ENCODE assay signal across 21 cellular contexts in the genomic region with DNA sequence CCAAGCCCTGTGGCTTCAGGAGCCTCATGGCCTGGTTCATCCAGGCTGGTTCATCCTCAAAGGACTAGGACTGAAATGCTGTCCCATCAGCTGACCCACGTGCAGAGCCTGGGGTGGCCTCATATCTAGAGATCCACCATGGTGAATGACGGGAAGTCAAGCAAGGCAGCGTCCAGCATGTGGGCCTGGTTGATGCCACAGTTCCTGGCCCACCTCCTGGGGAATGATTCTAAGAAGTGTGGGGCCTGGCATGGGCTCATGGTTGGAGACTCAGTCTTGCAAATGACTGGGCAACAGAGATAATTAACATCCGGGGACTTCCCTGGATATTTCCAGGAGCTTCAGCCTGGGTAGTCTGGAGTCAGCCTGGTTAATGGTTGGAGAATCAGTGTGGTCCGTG.
"Had no signal": no experiment of that assay in that cellular context is flagged by ENCODE, and none has a peak within 500 bp of the region (broad histone marks: within the 10 kb centered on the region; RNA-seq: fewer than 3 reads in every experiment).

No MANE protein-coding gene starts in this region.

- H3K4me1 ChIP-seq: colonic mucosa, esophagus squamous epithelium, gastrocnemius medialis, heart right ventricle, left lung, lower lobe of right lung had no signal

- H3K36me3 ChIP-seq: colonic mucosa, esophagus squamous epithelium, gastrocnemius medialis, heart right ventricle, left lung, lower lobe of right lung had no signal

- H3K27me3 ChIP-seq: colonic mucosa, gastrocnemius medialis had no signal

- H3K27ac ChIP-seq: colonic mucosa, epithelial cell of prostate, esophagus squamous epithelium, gastrocnemius medialis, heart right ventricle, left lung, lower lobe of right lung had no signal

- H3K9me3 ChIP-seq: colonic mucosa, esophagus squamous epithelium, gastrocnemius medialis, heart right ventricle, left lung, lower lobe of right lung had no signal

- DNase-seq: colonic mucosa; cortex of kidney; effector CD8-positive, alpha-beta T cell; effector memory CD8-positive, alpha-beta T cell; endodermal cell; erythroblast; esophagus squamous epithelium; foreskin fibroblast; foreskin melanocyte; gastrocnemius medialis; glutamatergic neuron; head of caudate nucleus; heart right ventricle; hippocampal formation; left cardiac atrium; left lung; left ventricle myocardium superior; lower lobe of right lung; mesenchymal stem cell; midbrain had no signal

- H3K4me3 ChIP-seq: colonic mucosa, esophagus squamous epithelium, gastrocnemius medialis, heart right ventricle, left lung, lower lobe of right lung had no signal
